1 cellular context compared by ENCODE assay signal in genomic region chr12:53781218-53781801, GRCh38.
TF ChIP-seq lines count a peak whose summit lies in the region.

No MANE protein-coding gene starts in this region.

TF ChIP-seq in IMR-90, 13 proteins besides CTCF, POLR2A, EP300 and RAD21 (continued from another document):
- TF ChIP-seq ELK1 (IDR thresholded peaks at IDR 0.05; ENCODE audit: borderline replicate concordance, low read depth, low read length): no peak
- TF ChIP-seq MAFK (IDR thresholded peaks at IDR 0.05; ENCODE audit: low read depth, low read length): no peak
- TF ChIP-seq SMC3 (IDR thresholded peaks at IDR 0.05; ENCODE audit: low read depth, low read length): no peak
- TF ChIP-seq NFE2L2 (IDR thresholded peaks at IDR 0.05; ENCODE audit: low read depth, low read length): no peak
- no peak for TF ChIP-seq CEBPB (IDR thresholded peaks at IDR 0.05; ENCODE audit: low read depth, low read length)
- no peak for TF ChIP-seq CHD1 (IDR thresholded peaks at IDR 0.05; ENCODE audit: low read depth, low read length)
- TF ChIP-seq RFX5 (IDR thresholded peaks at IDR 0.05; ENCODE audit: low read depth, low read length): no peak
- TF ChIP-seq, protein P1, sequence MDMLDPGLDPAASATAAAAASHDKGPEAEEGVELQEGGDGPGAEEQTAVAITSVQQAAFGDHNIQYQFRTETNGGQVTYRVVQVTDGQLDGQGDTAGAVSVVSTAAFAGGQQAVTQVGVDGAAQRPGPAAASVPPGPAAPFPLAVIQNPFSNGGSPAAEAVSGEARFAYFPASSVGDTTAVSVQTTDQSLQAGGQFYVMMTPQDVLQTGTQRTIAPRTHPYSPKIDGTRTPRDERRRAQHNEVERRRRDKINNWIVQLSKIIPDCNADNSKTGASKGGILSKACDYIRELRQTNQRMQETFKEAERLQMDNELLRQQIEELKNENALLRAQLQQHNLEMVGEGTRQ (IDR thresholded peaks at IDR 0.05; ENCODE audit: low read depth, low read length): no peak
- no peak for TF ChIP-seq BHLHE40 (IDR thresholded peaks at IDR 0.05; ENCODE audit: low read depth, low read length)
